10 cellular contexts compared by ENCODE assay signal in genomic region chr3:38579551-38580449, GRCh38.
DNase-seq lines count a peak whose midpoint lies in the region; ATAC-seq and TF ChIP-seq lines count a peak whose summit lies in the region.
"Had no signal": no experiment of that assay in that cellular context is flagged by ENCODE, and none has a peak within 500 bp of the region (broad histone marks: within the 10 kb centered on the region; RNA-seq: fewer than 3 reads in every experiment).

No MANE protein-coding gene starts in this region.

- H3K4me3 ChIP-seq in choroid plexus epithelial cell (ENCODE audit: low read depth, low read length) (no peak overlapping the region), skeletal muscle cell (ENCODE audit: low read depth, low read length) (no peak overlapping the region)

- H3K36me3 Mint-ChIP-seq in activated T-helper 2 cell treated with anti-CD3 and anti-CD28 coated beads, Interferon-gamma antibody, Interleukin-2, Interleukin-4, amounts not matched to agents 10 μg/mL and 5 μg/mL and 100 μg/mL, durations not matched to agents 14 hours and 24 hours and 36 hours (ENCODE audit: low read depth), result no peaks in the 10 kb centered on the region
- H3K36me3 Mint-ChIP-seq: activated naive CD4-positive, alpha-beta T cell treated with anti-CD3 and anti-CD28 coated beads, Interleukin-2, amount 50 U/mL, for 24 hours had no signal

- ATAC-seq in GM18868 (IDR thresholded peaks at IDR 0.05; ENCODE audit: unreplicated experiment), result peak; percentile 79
- peak; percentile 63 for ATAC-seq in HG02884 (IDR thresholded peaks at IDR 0.05; ENCODE audit: unreplicated experiment)
- no peak for ATAC-seq in HG02840 (IDR thresholded peaks at IDR 0.05; ENCODE audit: low FRiP score, unreplicated experiment)

- H3K4me1 Mint-ChIP-seq in activated T-helper 2 cell treated with anti-CD3 and anti-CD28 coated beads, Interferon-gamma antibody, Interleukin-2, Interleukin-4, amounts not matched to agents 10 μg/mL and 5 μg/mL and 100 μg/mL, durations not matched to agents 14 hours and 24 hours and 36 hours (ENCODE audit: low read depth), result no peaks in the 10 kb centered on the region
- H3K4me1 Mint-ChIP-seq: activated naive CD4-positive, alpha-beta T cell treated with anti-CD3 and anti-CD28 coated beads, Interleukin-2, amount 50 U/mL, for 24 hours had no signal

- no peak for TF ChIP-seq CTCF in choroid plexus epithelial cell (conservative IDR thresholded peaks at IDR 0.05; ENCODE audit: low read depth, low read length)

- H3K27ac Mint-ChIP-seq in activated T-helper 2 cell treated with anti-CD3 and anti-CD28 coated beads, Interferon-gamma antibody, Interleukin-2, Interleukin-4, amounts not matched to agents 10 μg/mL and 5 μg/mL and 100 μg/mL, durations not matched to agents 14 hours and 24 hours and 36 hours, result no peak overlapping the region
- H3K27ac Mint-ChIP-seq: activated naive CD4-positive, alpha-beta T cell treated with anti-CD3 and anti-CD28 coated beads, Interleukin-2, amount 50 U/mL, for 24 hours; stimulated activated naive CD8-positive, alpha-beta T cell treated with anti-CD3 and anti-CD28 coated beads, Interleukin-15, Interleukin-2, amounts not matched to agents 100 ng/mL and 50 ng/mL, for 24 hours had no signal

- H3K27me3 Mint-ChIP-seq in activated T-helper 2 cell treated with anti-CD3 and anti-CD28 coated beads, Interferon-gamma antibody, Interleukin-2, Interleukin-4, amounts not matched to agents 10 μg/mL and 5 μg/mL and 100 μg/mL, durations not matched to agents 14 hours and 24 hours and 36 hours (ENCODE audit: low read depth), result no peaks in the 10 kb centered on the region
- H3K27me3 Mint-ChIP-seq: stimulated activated naive CD8-positive, alpha-beta T cell treated with anti-CD3 and anti-CD28 coated beads, Interleukin-15, Interleukin-2, amounts not matched to agents 100 ng/mL and 50 ng/mL, for 24 hours had no signal

- H3K4me3 Mint-ChIP-seq in activated T-helper 2 cell treated with anti-CD3 and anti-CD28 coated beads, Interferon-gamma antibody, Interleukin-2, Interleukin-4, amounts not matched to agents 10 μg/mL and 5 μg/mL and 100 μg/mL, durations not matched to agents 14 hours and 24 hours and 36 hours (ENCODE audit: low read depth), result no peak overlapping the region
- H3K4me3 Mint-ChIP-seq: activated naive CD4-positive, alpha-beta T cell treated with anti-CD3 and anti-CD28 coated beads, Interleukin-2, amount 50 U/mL, for 24 hours; stimulated activated naive CD8-positive, alpha-beta T cell treated with anti-CD3 and anti-CD28 coated beads, Interleukin-15, Interleukin-2, amounts not matched to agents 100 ng/mL and 50 ng/mL, for 24 hours had no signal

- intact Hi-C loops in activated T-helper 2 cell treated with anti-CD3 and anti-CD28 coated beads, Interferon-gamma antibody, Interleukin-2, Interleukin-4, amounts not matched to agents 10 μg/mL and 5 μg/mL and 100 μg/mL, durations not matched to agents 14 hours and 24 hours and 36 hours (cut with micrococcal nuclease), result no loop called here

- H3K9me3 Mint-ChIP-seq in activated T-helper 2 cell treated with anti-CD3 and anti-CD28 coated beads, Interferon-gamma antibody, Interleukin-2, Interleukin-4, amounts not matched to agents 10 μg/mL and 5 μg/mL and 100 μg/mL, durations not matched to agents 14 hours and 24 hours and 36 hours, result no peaks in the 10 kb centered on the region
- H3K9me3 Mint-ChIP-seq: activated naive CD4-positive, alpha-beta T cell treated with anti-CD3 and anti-CD28 coated beads, Interleukin-2, amount 50 U/mL, for 24 hours; stimulated activated naive CD8-positive, alpha-beta T cell treated with anti-CD3 and anti-CD28 coated beads, Interleukin-15, Interleukin-2, amounts not matched to agents 100 ng/mL and 50 ng/mL, for 24 hours had no signal

- DNase-seq in choroid plexus epithelial cell (ENCODE audit: low read depth) (peak; percentile 69), skeletal muscle cell (ENCODE audit: low read depth) (peak; percentile 14)
- no peak for DNase-seq in activated T-helper 2 cell treated with anti-CD3 and anti-CD28 coated beads, Interferon-gamma antibody, Interleukin-2, Interleukin-4, amounts not matched to agents 10 μg/mL and 5 μg/mL and 100 μg/mL, durations not matched to agents 14 hours and 24 hours and 36 hours (ENCODE audit: low spot score)
- no peak for DNase-seq in activated naive CD4-positive, alpha-beta T cell (lab: John Stamatoyannopoulos, UW)
- DNase-seq: occipital lobe had no signal

Comparison
In these comparisons a context has a peak if more than half of its experiments do, and no peak if none do; other contexts are left out.
1. DNase-seq: peak in choroid plexus epithelial cell (single experiment) and skeletal muscle cell (single experiment); none in activated T-helper 2 cell treated with anti-CD3 and anti-CD28 coated beads, Interferon-gamma antibody, Interleukin-2, Interleukin-4, amounts not matched to agents 10 μg/mL and 5 μg/mL and 100 μg/mL, durations not matched to agents 14 hours and 24 hours and 36 hours (single experiment) and activated naive CD4-positive, alpha-beta T cell (0 of 4).